ENCODE assay signal across 15 cellular contexts in the genomic region with DNA sequence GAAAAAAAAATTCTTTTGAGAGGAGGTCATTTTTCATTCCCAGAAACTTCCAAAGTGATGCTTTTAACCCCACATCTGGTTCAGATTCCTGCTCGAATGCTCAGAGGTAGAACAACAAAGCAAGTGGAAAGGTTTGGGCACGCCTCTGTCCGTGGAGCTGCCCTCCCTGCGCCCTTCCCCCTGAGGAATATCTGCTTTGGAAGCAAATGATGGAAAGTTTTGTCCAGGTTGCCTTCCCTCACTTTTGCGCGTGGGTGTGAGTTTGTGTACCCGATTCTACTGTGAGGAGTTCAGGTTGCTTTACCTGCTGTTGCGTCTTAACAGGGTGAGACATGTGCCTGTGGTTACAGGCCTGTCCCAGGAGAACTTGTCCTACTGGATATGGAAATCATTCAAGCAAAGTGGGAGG.
DNase-seq lines count a peak whose midpoint lies in the region; ATAC-seq and TF ChIP-seq lines count a peak whose summit lies in the region.
"Had no signal": no experiment of that assay in that cellular context is flagged by ENCODE, and none has a peak within 500 bp of the region (broad histone marks: within the 10 kb centered on the region; RNA-seq: fewer than 3 reads in every experiment).

No MANE protein-coding gene starts in this region.

- H3K27me3 Mint-ChIP-seq in neural progenitor cell (ENCODE audit: insufficient read depth, low read depth) (peaks cover 4% of the 10 kb centered on the region), immature natural killer cell (ENCODE audit: low read depth in 3 of 3) (peaks cover 0 to 3% (median 2%) of the 10 kb centered on the region in 3 donors)
- no peaks in the 10 kb centered on the region for H3K27me3 Mint-ChIP-seq in activated T-helper 17 cell treated with anti-CD3 and anti-CD28 coated beads, Interleukin-2, amount 50 U/mL, for 72 hours
- H3K27me3 Mint-ChIP-seq: activated naive CD8-positive, alpha-beta T cell treated with anti-CD3 and anti-CD28 coated beads for 36 hours had no signal

- H3K9me3 ChIP-seq in DND-41 (ENCODE audit: insufficient read depth, low read length, severe bottlenecking) = no peaks in the 10 kb centered on the region
- no peaks in the 10 kb centered on the region for H3K9me3 ChIP-seq in neural progenitor cell (ENCODE audit: low read depth)
- no peaks in the 10 kb centered on the region for H3K9me3 ChIP-seq in MG63
- H3K9me3 ChIP-seq: spleen had no signal

- no peak overlapping the region for H3K4me3 Mint-ChIP-seq in neural progenitor cell
- H3K4me3 Mint-ChIP-seq in activated T-helper 17 cell treated with anti-CD3 and anti-CD28 coated beads, Interleukin-2, amount 50 U/mL, for 72 hours = no peak overlapping the region
- no peak overlapping the region for H3K4me3 Mint-ChIP-seq in immature natural killer cell
- H3K4me3 Mint-ChIP-seq: activated naive CD8-positive, alpha-beta T cell treated with anti-CD3 and anti-CD28 coated beads for 36 hours had no signal

- 0 out of 2 replicates have a peak, but pooled peaks cover 5% of the 10 kb centered on the region for H3K4me1 ChIP-seq in DND-41 (ENCODE audit: insufficient read depth, low read length)
- H3K4me1 ChIP-seq in neural progenitor cell = peaks cover 3% of the 10 kb centered on the region
- H3K4me1 ChIP-seq: spleen had no signal

- ATAC-seq in DND-41 (ENCODE audit: insufficient read depth, low read depth) = no peak
- no peak for ATAC-seq in activated T-helper 17 cell treated with anti-CD3 and anti-CD28 coated beads, Interleukin-2, amount 50 U/mL, for 72 hours (replicated peaks)

- H3K4me1 Mint-ChIP-seq in neural progenitor cell = peaks cover 7% of the 10 kb centered on the region
- no peaks in the 10 kb centered on the region for H3K4me1 Mint-ChIP-seq in activated T-helper 17 cell treated with anti-CD3 and anti-CD28 coated beads, Interleukin-2, amount 50 U/mL, for 72 hours
- H3K4me1 Mint-ChIP-seq in immature natural killer cell = no peaks in the 10 kb centered on the region

- H3K27ac ChIP-seq in DND-41 (ENCODE audit: low read length) (no peak overlapping the region), neural progenitor cell (no peak overlapping the region)
- H3K27ac ChIP-seq: coronary artery, spleen had no signal

- TF ChIP-seq CTCF in DND-41 (IDR thresholded peaks at IDR 0.05; ENCODE audit: borderline replicate concordance, extremely low read depth, low read length, poor library complexity, severe bottlenecking) (no peak), epithelial cell of esophagus (IDR thresholded peaks at IDR 0.05; ENCODE audit: insufficient read depth, low read depth, low read length, missing control alignments) (no peak), neural progenitor cell (IDR thresholded peaks at IDR 0.05) (no peak)

- no peaks in the 10 kb centered on the region for H3K79me2 ChIP-seq in DND-41 (ENCODE audit: insufficient read depth, low read length)
- no peaks in the 10 kb centered on the region for H3K79me2 ChIP-seq in neural progenitor cell (ENCODE audit: low read depth)

- H3K4me2 ChIP-seq in DND-41 (ENCODE audit: insufficient read depth, low read length) (no peak overlapping the region), neural progenitor cell (no peak overlapping the region)

- H3K27me3 ChIP-seq in DND-41 (ENCODE audit: insufficient read depth, low read length, poor library complexity) = no peaks in the 10 kb centered on the region
- H3K27me3 ChIP-seq in neural progenitor cell = no peaks in the 10 kb centered on the region
- no peaks in the 10 kb centered on the region for H3K27me3 ChIP-seq in MG63
- H3K27me3 ChIP-seq: spleen had no signal

- no peaks in the 10 kb centered on the region for H3K36me3 Mint-ChIP-seq in neural progenitor cell
- no peaks in the 10 kb centered on the region for H3K36me3 Mint-ChIP-seq in activated T-helper 17 cell treated with anti-CD3 and anti-CD28 coated beads, Interleukin-2, amount 50 U/mL, for 72 hours (ENCODE audit: low read depth)
- no peaks in the 10 kb centered on the region for H3K36me3 Mint-ChIP-seq in immature natural killer cell
- H3K36me3 Mint-ChIP-seq: activated naive CD8-positive, alpha-beta T cell treated with anti-CD3 and anti-CD28 coated beads for 36 hours had no signal

- H3K9ac ChIP-seq in DND-41 (ENCODE audit: low read depth, low read length) (no peak overlapping the region), neural progenitor cell (no peak overlapping the region)

- H3K36me3 ChIP-seq in DND-41 (ENCODE audit: insufficient read depth, low read length) (no peaks in the 10 kb centered on the region), neural progenitor cell (no peaks in the 10 kb centered on the region), MG63 (no peaks in the 10 kb centered on the region)
- H3K36me3 ChIP-seq: spleen had no signal

- H4K20me1 ChIP-seq in DND-41 (ENCODE audit: insufficient read depth, low read length) (no peaks in the 10 kb centered on the region), neural progenitor cell (ENCODE audit: low read depth) (no peaks in the 10 kb centered on the region)

- no peaks in the 10 kb centered on the region for H3F3A ChIP-seq in neural progenitor cell (ENCODE audit: low read depth)

- H3K4me3 ChIP-seq in DND-41 (ENCODE audit: low read depth in 1 of 2, low read length in 2 of 2) = no peak overlapping the region
- H3K4me3 ChIP-seq in epithelial cell of esophagus (ENCODE audit: low read length) = no peak overlapping the region
- no peak overlapping the region for H3K4me3 ChIP-seq in neural progenitor cell
- H3K4me3 ChIP-seq in MG63 = no peak overlapping the region
- H3K4me3 ChIP-seq: coronary artery, lung, spleen had no signal

- H2AFZ ChIP-seq in DND-41 (ENCODE audit: low read depth, low read length) = 0 out of 2 replicates have a peak overlapping the region, but pooled peaks have one; percentile 21
- H2AFZ ChIP-seq in neural progenitor cell (replicated peaks) = peak overlapping the region; percentile 76

- H3K9me3 Mint-ChIP-seq in neural progenitor cell (no peaks in the 10 kb centered on the region), immature natural killer cell (no peaks in the 10 kb centered on the region)
- no peaks in the 10 kb centered on the region for H3K9me3 Mint-ChIP-seq in activated T-helper 17 cell treated with anti-CD3 and anti-CD28 coated beads, Interleukin-2, amount 50 U/mL, for 72 hours
- H3K9me3 Mint-ChIP-seq: activated naive CD8-positive, alpha-beta T cell treated with anti-CD3 and anti-CD28 coated beads for 36 hours had no signal

- DNase-seq in DND-41 (no peak), NCI-H526 treated with DMSO at 0.1 percent for 48 hours (lab: John Stamatoyannopoulos, UW) (peak; percentile 86), epithelial cell of esophagus (ENCODE audit: low read depth) (peak; percentile 98), neural progenitor cell (ENCODE audit: low spot score) (no peak), MG63 (no peak), immature natural killer cell (no peak), superior temporal gyrus (ENCODE audit: extremely low spot score) (no peak)
- DNase-seq: activated CD8-positive, alpha-beta memory T cell treated with anti-CD3 and anti-CD28 coated beads, Interleukin-2, amount 50 U/mL, for 48 hours; activated naive CD8-positive, alpha-beta T cell treated with anti-CD3 and anti-CD28 coated beads for 36 hours; MM.1S; NCI-H2227 treated with DMSO at 0.1 percent for 48 hours; spleen had no signal

- H3K27ac Mint-ChIP-seq in neural progenitor cell (no peak overlapping the region), immature natural killer cell (no peak overlapping the region)
- H3K27ac Mint-ChIP-seq in activated T-helper 17 cell treated with anti-CD3 and anti-CD28 coated beads, Interleukin-2, amount 50 U/mL, for 72 hours = no peak overlapping the region
- H3K27ac Mint-ChIP-seq: activated naive CD8-positive, alpha-beta T cell treated with anti-CD3 and anti-CD28 coated beads for 36 hours had no signal

Comparison
In these comparisons a context has a peak if more than half of its experiments do, and no peak if none do; other contexts are left out.
1. DNase-seq: peak in NCI-H526 treated with DMSO at 0.1 percent for 48 hours (single experiment) and epithelial cell of esophagus (single experiment); none in DND-41 (single experiment), neural progenitor cell (single experiment), MG63 (single experiment), immature natural killer cell (0 of 3) and superior temporal gyrus (single experiment).